ENCODE assay signal across 25 cellular contexts in genomic region chr22:49113758-49114157, GRCh38.
"Had no signal": no experiment of that assay in that cellular context is flagged by ENCODE, and none has a peak within 500 bp of the region (broad histone marks: within the 10 kb centered on the region; RNA-seq: fewer than 3 reads in every experiment).

No MANE protein-coding gene starts in this region.

- H3K4me3 ChIP-seq: esophagus squamous epithelium, heart right ventricle, left lung, neural progenitor cell, pancreas, smooth muscle cell, thoracic aorta, tibial nerve, upper lobe of left lung had no signal

- H3K27ac ChIP-seq: esophagus squamous epithelium, heart right ventricle, left lung, neural progenitor cell, pancreas, thoracic aorta, tibial nerve, upper lobe of left lung had no signal

- ATAC-seq: effector memory CD8-positive, alpha-beta T cell; left cardiac atrium; left lung; naive thymus-derived CD4-positive, alpha-beta T cell; pancreas; sciatic nerve; stimulated activated effector memory CD8-positive, alpha-beta T cell treated with anti-CD3 and anti-CD28 coated beads, Interleukin-12 subunit alpha, Interleukin-12 subunit beta, amount 100 ng/mL, for 72 hours had no signal

- DNase-seq: cortex of kidney; effector memory CD8-positive, alpha-beta T cell; erythroblast; esophagus squamous epithelium; foreskin melanocyte; glutamatergic neuron; heart right ventricle; hippocampal formation; left cardiac atrium; mammary epithelial cell; mesendoderm; midbrain; naive thymus-derived CD4-positive, alpha-beta T cell; nucleus accumbens; pancreas; stimulated activated CD4-positive, alpha-beta T cell treated with anti-CD3 and anti-CD28 coated beads, Interleukin-2, amount 100 ng/mL, for 24 hours; stimulated activated CD4-positive, alpha-beta T cell treated with anti-CD3 and anti-CD28 coated beads, Interleukin-4, amount 100 ng/mL, for 24 hours; upper lobe of left lung had no signal
